23 cellular contexts compared by ENCODE assay signal in the genomic region with DNA sequence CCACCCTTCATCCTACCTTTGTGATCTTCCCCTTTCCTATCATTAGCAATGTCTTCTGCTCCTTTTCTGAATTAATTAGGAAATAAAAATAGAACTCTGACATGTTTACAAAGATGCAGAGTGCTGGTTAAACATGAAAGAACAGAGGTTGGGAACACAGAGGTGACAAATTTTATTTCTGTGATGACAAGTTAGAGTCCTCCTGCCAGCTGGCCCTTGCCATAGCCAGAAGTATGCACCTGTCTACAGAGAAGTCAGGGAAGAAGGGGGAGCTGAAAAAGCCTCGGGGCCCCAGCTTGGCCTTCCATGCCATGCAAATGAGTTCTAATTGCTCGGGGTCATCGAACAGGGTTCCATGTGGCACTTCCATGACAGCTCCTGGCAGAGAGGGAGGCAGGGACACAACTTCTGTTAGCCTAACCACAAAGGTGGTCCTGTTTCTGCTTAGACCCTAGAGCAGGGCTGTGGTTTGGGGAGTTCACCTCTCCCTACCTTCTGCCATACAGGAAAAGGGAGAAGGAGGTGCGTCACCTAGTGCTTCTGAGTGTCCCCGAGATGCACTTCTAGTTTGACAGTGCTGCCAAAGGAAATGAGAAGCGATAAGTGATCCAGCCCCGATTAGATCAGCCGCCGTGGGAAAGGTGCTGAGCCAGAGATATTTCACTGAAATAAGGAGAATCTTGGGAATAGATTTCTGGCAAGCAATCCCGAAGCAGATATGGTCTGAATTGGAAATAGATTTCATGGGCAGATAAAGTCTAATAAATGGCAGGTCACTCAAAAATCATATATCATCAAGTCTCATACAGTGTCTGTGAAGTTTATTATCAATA.
DNase-seq lines count a peak whose midpoint lies in the region; ATAC-seq, FAIRE-seq and TF ChIP-seq lines count a peak whose summit lies in the region.
"Had no signal": no experiment of that assay in that cellular context is flagged by ENCODE, and none has a peak within 500 bp of the region (broad histone marks: within the 10 kb centered on the region; RNA-seq: fewer than 3 reads in every experiment).

No MANE protein-coding gene starts in this region.

- H3K4me2 ChIP-seq in HepG2 (ENCODE audit: low read depth, low read length) (no peak overlapping the region), hepatocyte (no peak overlapping the region)
- H3K4me2 ChIP-seq: A549, BLaER1 had no signal

- FAIRE-seq in small intestine (lab: Jason Lieb, UNC) = no peak
- FAIRE-seq in HepG2 (lab: Jason Lieb, UNC) = no peak
- FAIRE-seq: A549, G401.6, pancreas, urothelium cell line had no signal

- in situ Hi-C loops in HepG2 (cut with HindIII; ENCODE audit: extremely low pct_ligation_motif_present, low pct_unique_long_range_greater_than_20kb) = no loop called here

- H4K20me1 ChIP-seq in HepG2 (ENCODE audit: insufficient read depth, low read length) = 0 out of 2 replicates have a peak, but pooled peaks cover 2% of the 10 kb centered on the region
- no peaks in the 10 kb centered on the region for H4K20me1 ChIP-seq in hepatocyte (ENCODE audit: insufficient read depth, poor library complexity, severe bottlenecking)
- H4K20me1 ChIP-seq: BLaER1 had no signal

- POLR2A ChIA-PET in HepG2 (lab: Yijun Ruan, JAX) = no interaction called here

- no TSS peak for BruUV-seq in HepG2 (replicated peaks; lab: Mats Ljungman, UMichigan)

- no peak for TF ChIP-seq POLR2A in HepG2 (IDR thresholded peaks at IDR 0.05; ENCODE audit: insufficient read depth in 1 of 2, low read depth in 2 of 2, low read length in 2 of 2)

- TF ChIP-seq CTCF in HepG2 (CRISPR knock-in tag; IDR thresholded peaks at IDR 0.05) = no peak
- no peak for TF ChIP-seq CTCF in hepatocyte (IDR thresholded peaks at IDR 0.05; ENCODE audit: poor library complexity)

- H3K79me2 ChIP-seq in HepG2 (ENCODE audit: insufficient read depth, low read length) = peaks cover 4% of the 10 kb centered on the region
- H3K79me2 ChIP-seq in hepatocyte = peaks cover 12% of the 10 kb centered on the region

- TF ChIP-seq RAD21 in HepG2 (CRISPR knock-in tag; IDR thresholded peaks at IDR 0.05) = no peak

- intact Hi-C loops in HepG2 (cut with micrococcal nuclease; ENCODE audit: unreplicated experiment) = no loop called here

- no peak overlapping the region for H3K9ac ChIP-seq in HepG2 (ENCODE audit: insufficient read depth, low read depth, low read length)
- H3K9ac ChIP-seq: BLaER1 had no signal

- H2AFZ ChIP-seq in HepG2 (ENCODE audit: low read length) (no peak overlapping the region), hepatocyte (no peak overlapping the region)

- WGBS in small intestine, 3 donors = 27 to 60% (median 34%) methylated on average over 10 of the region's 10 CpGs
- WGBS in HepG2 (ENCODE audit: low lambda C conversion rate) = 96% methylated on average over 7 of the region's 10 CpGs
- WGBS in hepatocyte (ENCODE audit: low lambda C conversion rate, missing lambda C conversion rate) = 87% methylated on average over 10 of the region's 10 CpGs

- no peak overlapping the region for H3K4me3 ChIP-seq in SJCRH30
- no peak overlapping the region for H3K4me3 ChIP-seq in small intestine (ENCODE audit: low read depth in 1 of 2, low read length in 2 of 2)
- H3K4me3 ChIP-seq in HepG2 (replicated peaks in 1 of 3; ENCODE audit: insufficient read depth in 1 of 3, low read depth in 2 of 3, low read length in 3 of 3) = no peak overlapping the region
- H3K4me3 ChIP-seq in hepatocyte = no peak overlapping the region
- H3K4me3 ChIP-seq: A549, BLaER1, esophagus muscularis mucosa, lower lobe of right lung, pancreas, skin epidermis had no signal

- H3K4me1 ChIP-seq in SJCRH30 (no peaks in the 10 kb centered on the region), small intestine (ENCODE audit: control insufficient read depth in 2 of 2, insufficient read depth in 1 of 2, low read depth in 1 of 2, low read length in 1 of 2) (peaks cover 3 to 7% of the 10 kb centered on the region in 2 donors), HepG2 (ENCODE audit: insufficient read depth, low read length) (peaks cover 6% of the 10 kb centered on the region; the same call in 1 of the 2 replicates), hepatocyte (ENCODE audit: insufficient read depth) (peaks cover 5% of the 10 kb centered on the region)
- H3K4me1 ChIP-seq: A549 had no signal

- ATAC-seq in left lobe of liver (peak; percentile 32), HepG2 (no peak)
- ATAC-seq: A549, lower lobe of right lung, T-cell had no signal

- no peaks in the 10 kb centered on the region for H3K27me3 ChIP-seq in SJCRH30
- no peaks in the 10 kb centered on the region for H3K27me3 ChIP-seq in small intestine (ENCODE audit: control insufficient read depth in 2 of 2, insufficient read depth in 2 of 2, low read length in 2 of 2)
- no peaks in the 10 kb centered on the region for H3K27me3 ChIP-seq in HepG2 (ENCODE audit: control insufficient read depth in 1 of 2, insufficient read depth in 2 of 2, low read length in 2 of 2)
- H3K27me3 ChIP-seq in hepatocyte = no peaks in the 10 kb centered on the region
- H3K27me3 ChIP-seq: BLaER1, esophagus muscularis mucosa, pancreas had no signal

- H3K27ac ChIP-seq in SJCRH30 = no peak overlapping the region
- peak overlapping the region in 1 of 2 donors; percentile 77 for H3K27ac ChIP-seq in small intestine (ENCODE audit: low read depth in 1 of 2, low read length in 1 of 2)
- no peak overlapping the region for H3K27ac ChIP-seq in HepG2 (ENCODE audit: extremely low read length, insufficient read depth, low read length)
- H3K27ac ChIP-seq in hepatocyte = no peak overlapping the region
- H3K27ac ChIP-seq: A549, BLaER1, esophagus muscularis mucosa, lower lobe of right lung, pancreas, skin epidermis had no signal

- TF ChIP-seq EP300 in HepG2 (IDR thresholded peaks at IDR 0.05; ENCODE audit: low read depth in 2 of 2, low read length in 2 of 2) = no peak
- no peak for TF ChIP-seq EP300 in HepG2 (CRISPR knock-in tag; IDR thresholded peaks at IDR 0.05; ENCODE audit: borderline replicate concordance)

- no peaks in the 10 kb centered on the region for H3K36me3 ChIP-seq in SJCRH30
- peaks cover 0 to 3% of the 10 kb centered on the region in 2 donors for H3K36me3 ChIP-seq in small intestine (ENCODE audit: control insufficient read depth in 2 of 2, insufficient read depth in 2 of 2, low read length in 2 of 2)
- peaks cover 0 to 1% of the 10 kb centered on the region in 2 experiments; a peak in 2 of 5 replicates for H3K36me3 ChIP-seq in HepG2 (replicated peaks in 1 of 2; ENCODE audit: control insufficient read depth in 1 of 2, insufficient read depth in 2 of 2, low read length in 2 of 2)
- H3K36me3 ChIP-seq in hepatocyte (replicated peaks; ENCODE audit: insufficient read depth, low read depth) = no peaks in the 10 kb centered on the region
- H3K36me3 ChIP-seq: esophagus muscularis mucosa, lower lobe of right lung, pancreas had no signal

- H3K9me2 ChIP-seq in hepatocyte (replicated peaks; ENCODE audit: insufficient read depth) = no peaks in the 10 kb centered on the region

- H3K9me3 ChIP-seq in SJCRH30 (replicated peaks) (no peaks in the 10 kb centered on the region), small intestine (ENCODE audit: control insufficient read depth, low read depth) (no peaks in the 10 kb centered on the region), HepG2 (ENCODE audit: low read length) (no peaks in the 10 kb centered on the region), hepatocyte (ENCODE audit: low read depth) (no peaks in the 10 kb centered on the region)
- H3K9me3 ChIP-seq: A549, esophagus muscularis mucosa, lower lobe of right lung, pancreas had no signal

- DNase-seq in NCI-H510A treated with DMSO at 0.1 percent for 48 hours (lab: John Stamatoyannopoulos, UW) (peak; percentile 50), NCI-H510A (lab: John Stamatoyannopoulos, UW) (no peak), SJCRH30 (peak; percentile 4 to 22), left lobe of liver (ENCODE audit: low spot score) (no peak), small intestine (peak; percentile 49), HepG2 (ENCODE audit: low spot score) (no peak), hepatocyte (ENCODE audit: low spot score) (no peak)
- DNase-seq in activated CD4-positive, alpha-beta T cell treated with anti-CD3 and anti-CD28 coated beads for 48 hours = no peak
- DNase-seq: activated gamma-delta T cell; amniotic stem cell; central memory CD4-positive, alpha-beta T cell; DMS 273 treated with DMSO at 0.1 percent for 48 hours; effector CD4-positive, alpha-beta T cell; lower lobe of right lung; pancreas; stimulated activated CD4-positive, alpha-beta T cell treated with anti-CD3 and anti-CD28 coated beads, Interleukin-4, amount 100 ng/mL, for 1 hour; T-cell had no signal

- CTCF ChIA-PET in HepG2 (lab: Yijun Ruan, JAX; ENCODE audit: low intra/inter-chr PET ratio, low total read pairs) = no interaction called here

TF ChIP-seq in HepG2, 621 proteins besides CTCF, POLR2A, EP300 and RAD21:
- TF ChIP-seq ZNF333 (CRISPR knock-in tag; IDR thresholded peaks at IDR 0.05; ENCODE audit: borderline replicate concordance) = no peak
- no peak for TF ChIP-seq ZNF775 (CRISPR knock-in tag; IDR thresholded peaks at IDR 0.05; ENCODE audit: borderline replicate concordance)
- TF ChIP-seq, protein P1, sequence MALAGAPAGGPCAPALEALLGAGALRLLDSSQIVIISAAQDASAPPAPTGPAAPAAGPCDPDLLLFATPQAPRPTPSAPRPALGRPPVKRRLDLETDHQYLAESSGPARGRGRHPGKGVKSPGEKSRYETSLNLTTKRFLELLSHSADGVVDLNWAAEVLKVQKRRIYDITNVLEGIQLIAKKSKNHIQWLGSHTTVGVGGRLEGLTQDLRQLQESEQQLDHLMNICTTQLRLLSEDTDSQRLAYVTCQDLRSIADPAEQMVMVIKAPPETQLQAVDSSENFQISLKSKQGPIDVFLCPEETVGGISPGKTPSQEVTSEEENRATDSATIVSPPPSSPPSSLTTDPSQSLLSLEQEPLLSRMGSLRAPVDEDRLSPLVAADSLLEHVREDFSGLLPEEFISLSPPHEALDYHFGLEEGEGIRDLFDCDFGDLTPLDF (CRISPR knock-in tag; IDR thresholded peaks at IDR 0.05) = no peak
TF ChIP-seq in HepG2: peak in this region for 0.

Comparison
In these comparisons a context has a peak if more than half of its experiments do, and no peak if none do; other contexts are left out.
1. DNase-seq: peak in NCI-H510A treated with DMSO at 0.1 percent for 48 hours (single experiment), SJCRH30 (2 of 2) and small intestine (single experiment); none in NCI-H510A (single experiment), left lobe of liver (single experiment), activated CD4-positive, alpha-beta T cell treated with anti-CD3 and anti-CD28 coated beads for 48 hours (single experiment), HepG2 (single experiment) and hepatocyte (single experiment).